9 cellular contexts compared by ENCODE assay signal in genomic region chr17:18960803-18961511, GRCh38. TPM values are rescaled to one million over a fixed set of nuclear protein-coding genes. Genes with fewer than 3 reads are reported as not detected.
DNase-seq lines count a peak whose midpoint lies in the region; ATAC-seq, FAIRE-seq and TF ChIP-seq lines count a peak whose summit lies in the region.
"Had no signal": no experiment of that assay in that cellular context is flagged by ENCODE, and none has a peak within 500 bp of the region (broad histone marks: within the 10 kb centered on the region; RNA-seq: fewer than 3 reads in every experiment).

No MANE protein-coding gene starts in this region.

- H3K4me2 ChIP-seq in A549, result peak overlapping the region; percentile 27; the same call in 2 of the 3 replicates
- no peak overlapping the region for H3K4me2 ChIP-seq in PC-3 (ENCODE audit: low read length)

- H3K79me2 ChIP-seq in PC-3 (ENCODE audit: low read length), result no peaks in the 10 kb centered on the region

- H3K9me3 Mint-ChIP-seq in natural killer cell treated with Interleukin-12 subunit alpha and Interleukin-12 subunit beta and Interleukin-15 and Interleukin-18, amount 100 ng/mL, for 72 hours, result no peaks in the 10 kb centered on the region
- no peaks in the 10 kb centered on the region for H3K9me3 Mint-ChIP-seq in stimulated activated naive CD8-positive, alpha-beta T cell treated with anti-CD3 and anti-CD28 coated beads, Interleukin-15, amount 100 ng/mL, for 72 hours

- TF ChIP-seq POLR2A in A549 (IDR thresholded peaks at IDR 0.05; ENCODE audit: low read length) (no peak), esophagus squamous epithelium (IDR thresholded peaks at IDR 0.05) (no peak)

- peak; percentile 98 for TF ChIP-seq CTCF in A549 (IDR thresholded peaks at IDR 0.05)
- peak; percentile 98 for TF ChIP-seq CTCF in PC-3 (conservative IDR thresholded peaks at IDR 0.05; ENCODE audit: low read depth, low read length)
- peak; percentile 89 to 95 (median 91) for TF ChIP-seq CTCF in esophagus squamous epithelium (IDR thresholded peaks at IDR 0.05)

- no peak overlapping the region for H3K9ac ChIP-seq in PC-3 (ENCODE audit: low read length)

- CTCF ChIA-PET in A549 (lab: Yijun Ruan, JAX), result interaction anchor here (0.6 to 8.8 kb wide), 44 partner anchors 8 to 335 kb away, joined by 3 to 215 read pairs (median 8); partner anchors contain the start of genes FAM83G and SLC5A10
- CTCF ChIA-PET in PC-3 (lab: Charles Lee), result interaction anchor here (0.6 to 0.7 kb wide), 3 partner anchors 9 to 40 kb away, joined by 3 to 4 read pairs (median 3); partner anchors contain the start of gene SLC5A10

- ATAC-seq in A549, result peak; percentile 72 to 92
- peak; percentile 79 for ATAC-seq in GM18498 (IDR thresholded peaks at IDR 0.05; ENCODE audit: unreplicated experiment)
- ATAC-seq in HG03432 (IDR thresholded peaks at IDR 0.05; ENCODE audit: unreplicated experiment), result peak; percentile 60
- ATAC-seq in PC-3, result peak; percentile 97
- ATAC-seq in natural killer cell treated with Interleukin-12 subunit alpha and Interleukin-12 subunit beta and Interleukin-15 and Interleukin-18, amount 100 ng/mL, for 72 hours, result peak; percentile 84 to 87
- peak; percentile 92 for ATAC-seq in stimulated activated naive CD8-positive, alpha-beta T cell treated with anti-CD3 and anti-CD28 coated beads, Interleukin-15, amount 100 ng/mL, for 72 hours

- TF ChIP-seq RAD21 in A549 (conservative IDR thresholded peaks at IDR 0.05 in 1 of 2, IDR thresholded peaks at IDR 0.05 in 1 of 2), result peak; percentile 99

- H3K9me2 ChIP-seq in PC-3 (replicated peaks; ENCODE audit: low read length), result no peaks in the 10 kb centered on the region

- DNase-seq in A549 (ENCODE audit: low read depth in 1 of 2, low spot score in 1 of 2), result peak; percentile 77 to 90
- DNase-seq in PC-3, result peak; percentile 82
- peak; percentile 64 for DNase-seq in activated T-cell treated with anti-CD3 and anti-CD28 coated beads for 24 hours (ENCODE audit: low read depth)
- no peak for DNase-seq in esophagus squamous epithelium (lab: John Stamatoyannopoulos, UW)
- peak; percentile 86 for DNase-seq in natural killer cell treated with Interleukin-12 subunit alpha and Interleukin-12 subunit beta and Interleukin-15 and Interleukin-18, amount 100 ng/mL, for 72 hours (ENCODE audit: low spot score)
- peak; percentile 80 for DNase-seq in stimulated activated naive CD8-positive, alpha-beta T cell treated with anti-CD3 and anti-CD28 coated beads, Interleukin-15, amount 100 ng/mL, for 72 hours

- 30% methylated on average over 17 of the region's 17 CpGs for WGBS in A549 (ENCODE audit: missing lambda C conversion rate)
- WGBS in esophagus squamous epithelium, 2 donors, result 43 to 50% methylated on average over 1 to 2 of the region's 17 CpGs

- H3K36me3 ChIP-seq in PC-3 (ENCODE audit: low read depth, low read length) (no peaks in the 10 kb centered on the region), esophagus squamous epithelium (no peaks in the 10 kb centered on the region)

- H3K4me3 Mint-ChIP-seq in natural killer cell treated with Interleukin-12 subunit alpha and Interleukin-12 subunit beta and Interleukin-15 and Interleukin-18, amount 100 ng/mL, for 72 hours, result no peak overlapping the region
- no peak overlapping the region for H3K4me3 Mint-ChIP-seq in stimulated activated naive CD8-positive, alpha-beta T cell treated with anti-CD3 and anti-CD28 coated beads, Interleukin-15, amount 100 ng/mL, for 72 hours

- H2AFZ ChIP-seq in PC-3 (ENCODE audit: low read length), result no peak overlapping the region

- peak; percentile 32 for FAIRE-seq in A549 (lab: Jason Lieb, UNC)

- H3F3A ChIP-seq in PC-3 (ENCODE audit: low read length, unreplicated experiment), result no peaks in the 10 kb centered on the region

- H3K9me3 ChIP-seq in A549 (no peaks in the 10 kb centered on the region), PC-3 (ENCODE audit: low read length) (no peaks in the 10 kb centered on the region), esophagus squamous epithelium (no peaks in the 10 kb centered on the region)

- H4K20me1 ChIP-seq in PC-3 (ENCODE audit: low read length), result no peaks in the 10 kb centered on the region

- H3K27ac Mint-ChIP-seq in natural killer cell treated with Interleukin-12 subunit alpha and Interleukin-12 subunit beta and Interleukin-15 and Interleukin-18, amount 100 ng/mL, for 72 hours, result peak overlapping the region; percentile 51 to 57
- H3K27ac Mint-ChIP-seq in stimulated activated naive CD8-positive, alpha-beta T cell treated with anti-CD3 and anti-CD28 coated beads, Interleukin-15, amount 100 ng/mL, for 72 hours, result no peak overlapping the region

- intact Hi-C loops in PC-3 (cut with micrococcal nuclease) (no loop called here), esophagus squamous epithelium (cut with DNase I) (no loop called here)

- no peak overlapping the region for H3K4me3 ChIP-seq in A549
- no peak overlapping the region for H3K4me3 ChIP-seq in PC-3 (ENCODE audit: low read length)
- H3K4me3 ChIP-seq in esophagus squamous epithelium, result no peak overlapping the region

- no peaks in the 10 kb centered on the region for H3K36me3 Mint-ChIP-seq in natural killer cell treated with Interleukin-12 subunit alpha and Interleukin-12 subunit beta and Interleukin-15 and Interleukin-18, amount 100 ng/mL, for 72 hours

- no peak for TF ChIP-seq EP300 in A549 (IDR thresholded peaks at IDR 0.05)

- H3K27me3 ChIP-seq in PC-3 (ENCODE audit: low read length) (no peaks in the 10 kb centered on the region), esophagus squamous epithelium (no peaks in the 10 kb centered on the region)

- POLR2A ChIA-PET in A549 (lab: Yijun Ruan, JAX) (interaction anchor here (0.6 to 1.0 kb wide), 3 partner anchors 44 to 104 kb away, joined by 3 to 4 read pairs (median 3); partner anchors contain the start of gene FAM83G), PC-3 (lab: Charles Lee; ENCODE audit: unreplicated experiment) (no interaction called here)

- H3K27me3 Mint-ChIP-seq in natural killer cell treated with Interleukin-12 subunit alpha and Interleukin-12 subunit beta and Interleukin-15 and Interleukin-18, amount 100 ng/mL, for 72 hours, result peaks cover 0 to 8% of the 10 kb centered on the region in 2 donors
- H3K27me3 Mint-ChIP-seq in stimulated activated naive CD8-positive, alpha-beta T cell treated with anti-CD3 and anti-CD28 coated beads, Interleukin-15, amount 100 ng/mL, for 72 hours, result no peaks in the 10 kb centered on the region

- no TSS peak for BruUV-seq in PC-3 (replicated peaks; lab: Mats Ljungman, UMichigan)

- H3K4me1 ChIP-seq in A549 (peaks cover 34% of the 10 kb centered on the region), PC-3 (ENCODE audit: insufficient read depth, low read length) (no peaks in the 10 kb centered on the region), esophagus squamous epithelium (peaks cover 0 to 14% (median 11%) of the 10 kb centered on the region in 3 donors)

- H3K27ac ChIP-seq in A549 (peak overlapping the region; percentile 65 to 86), PC-3 (ENCODE audit: low read length) (no peak overlapping the region), esophagus squamous epithelium (no peak overlapping the region)

- peaks cover 4 to 11% of the 10 kb centered on the region in 2 donors for H3K4me1 Mint-ChIP-seq in natural killer cell treated with Interleukin-12 subunit alpha and Interleukin-12 subunit beta and Interleukin-15 and Interleukin-18, amount 100 ng/mL, for 72 hours (ENCODE audit: low read depth in 2 of 2)
- peaks cover 36% of the 10 kb centered on the region for H3K4me1 Mint-ChIP-seq in stimulated activated naive CD8-positive, alpha-beta T cell treated with anti-CD3 and anti-CD28 coated beads, Interleukin-15, amount 100 ng/mL, for 72 hours

TF ChIP-seq in A549, 52 proteins besides CTCF, POLR2A, EP300 and RAD21 (continues in another document):
- TF ChIP-seq USF2 (IDR thresholded peaks at IDR 0.05) (peak; percentile 67), MAX (IDR thresholded peaks at IDR 0.05) (peak; percentile 89), ZC3H11A (IDR thresholded peaks at IDR 0.05) (0 out of 2 replicates have a peak, but pooled peaks have one; percentile 12), CEBPB (IDR thresholded peaks at IDR 0.05) (no peak), TP53 (CRISPR knock-in tag; IDR thresholded peaks at IDR 0.05) (no peak), ATOH8 (CRISPR knock-in tag; IDR thresholded peaks at IDR 0.05; ENCODE audit: low read depth) (peak; percentile 40; the same call in 1 of the 2 replicates)

RNA-seq across cellular contexts. Expression of gene SLC5A10, which starts 9.0 kb away (rescaled TPM):
- polyA plus RNA-seq in A549 (2011; rRNA removed) (0.26 and 0.28 TPM in 2 replicates), A549 (2017; fragmentation: RNase III; extraction: RNeasy Plus Mini Kit Qiagen cat#74134 plus additional on column Dnase treatment) (0.07 to 0.22 TPM (median 0.15 TPM) in 3 replicates)
- 0.07 and 0.19 TPM in 2 replicates for polyA plus RNA-seq in A549 (2012; cell fraction: cytosol; rRNA removed)
- 0.23 and 0.32 TPM in 2 replicates for polyA plus RNA-seq in A549 (2012; cell fraction: nucleus; rRNA removed)
- 0.15 and 0.54 TPM in 2 replicates for polyA minus RNA-seq in A549 (2011; rRNA and poly(A)+ RNA removed)
- total RNA-seq in PC-3 (2014; rRNA removed) (not detected in 2 replicates), esophagus squamous epithelium (under 1 TPM in 3 of 4 donors, not detected in 1; 0.40 to 0.76 (median 0.53) TPM)
- not detected for total RNA-seq in natural killer cell treated with Interleukin-12 subunit alpha and Interleukin-12 subunit beta and Interleukin-15 and Interleukin-18, amount 100 ng/mL, for 72 hours
- total RNA-seq: temporal lobe had no signal

RNA-seq across cellular contexts. Expression of gene FAM83G, which starts 43.6 kb away (rescaled TPM):
- polyA plus RNA-seq in A549 (2011; rRNA removed), result 11.0 and 12.8 TPM in 2 replicates
- 11.1 and 15.8 TPM in 2 replicates for polyA plus RNA-seq in A549 (2012; cell fraction: cytosol; rRNA removed)
- 38.5 and 42.5 TPM in 2 replicates for polyA plus RNA-seq in A549 (2012; cell fraction: nucleus; rRNA removed)
- 19.8 to 22.0 TPM (median 20.5 TPM) in 3 replicates for polyA plus RNA-seq in A549 (2017; fragmentation: RNase III; extraction: RNeasy Plus Mini Kit Qiagen cat#74134 plus additional on column Dnase treatment)
- polyA minus RNA-seq in A549 (2011; rRNA and poly(A)+ RNA removed), result 18.1 and 22.7 TPM in 2 replicates
- 0.26 and 4.7 TPM in 2 replicates for total RNA-seq in PC-3 (2014; rRNA removed)
- total RNA-seq in esophagus squamous epithelium, result 100 to 1,000 TPM in 1 of 4 donors, 10 to 100 TPM in 3; 44.3 to 157 (median 71.3) TPM
- 1 to 10 TPM; 1.4 to 2.6 TPM for total RNA-seq in natural killer cell treated with Interleukin-12 subunit alpha and Interleukin-12 subunit beta and Interleukin-15 and Interleukin-18, amount 100 ng/mL, for 72 hours

Comparison
In these comparisons a context has a peak if more than half of its experiments do, and no peak if none do; other contexts are left out.
1. H3K27ac ChIP-seq: peak in A549 (2 of 2); none in PC-3 (single experiment) and esophagus squamous epithelium (0 of 4).
2. H3K27ac Mint-ChIP-seq: peak in natural killer cell treated with Interleukin-12 subunit alpha and Interleukin-12 subunit beta and Interleukin-15 and Interleukin-18, amount 100 ng/mL, for 72 hours (2 of 2); none in stimulated activated naive CD8-positive, alpha-beta T cell treated with anti-CD3 and anti-CD28 coated beads, Interleukin-15, amount 100 ng/mL, for 72 hours (0 of 2).
3. Peak in every context shown above with its lines, with median percentiles within 50 percentile points of each other: ATAC-seq and CTCF ChIP-seq.